In the genomic region with DNA sequence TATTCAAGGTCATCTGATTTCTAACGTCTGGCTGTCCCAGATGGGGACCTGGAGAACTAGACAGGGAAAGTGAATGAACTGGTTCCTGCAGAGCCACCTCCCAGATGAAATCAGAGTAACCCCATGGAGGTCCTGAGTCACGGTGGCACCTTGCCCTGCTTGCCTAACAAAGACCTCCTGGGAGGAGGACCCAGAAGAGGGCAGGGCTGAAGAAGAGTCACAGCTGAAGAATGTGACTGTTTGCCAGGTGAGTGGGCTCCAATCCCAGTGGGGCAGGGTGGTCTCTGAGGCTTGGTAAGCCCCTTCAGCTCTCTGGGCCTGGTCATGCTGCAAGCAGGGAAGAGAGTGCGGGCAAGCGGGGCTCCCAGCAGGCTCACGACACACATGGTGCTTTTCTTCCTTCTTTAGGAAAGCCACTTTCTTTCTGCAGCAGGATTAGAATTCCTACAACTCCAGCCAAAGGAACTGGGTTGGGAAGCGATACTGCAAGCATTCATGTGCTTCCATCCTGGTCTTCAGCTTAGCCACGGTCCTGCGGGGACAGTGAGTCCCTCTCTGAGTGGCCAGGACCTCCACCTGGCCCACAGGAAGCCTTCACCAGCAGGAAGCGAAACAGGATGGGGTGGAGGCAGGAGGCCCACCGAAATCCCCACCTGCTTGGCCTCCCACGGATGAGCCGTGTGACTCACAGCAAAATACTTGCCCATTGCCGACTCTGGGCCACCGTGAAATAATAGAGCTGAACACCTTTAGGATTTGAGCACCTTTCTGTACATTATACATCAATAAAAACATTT, we compare ENCODE assay signal across 13 cellular contexts. TPM values are rescaled to one million over a fixed set of nuclear protein-coding genes. Genes with fewer than 3 reads are reported as not detected.
A peak's percentile ranks its signal among the peaks of the same experiment; 100 is the strongest.
DNase-seq lines count a peak whose midpoint lies in the region; ATAC-seq, FAIRE-seq and TF ChIP-seq lines count a peak whose summit lies in the region.
"Had no signal": no experiment of that assay in that cellular context is flagged by ENCODE, and none has a peak within 500 bp of the region (broad histone marks: within the 10 kb centered on the region; RNA-seq: fewer than 3 reads in every experiment).

No MANE protein-coding gene starts in this region.

- CTCF ChIA-PET in HepG2 (lab: Yijun Ruan, JAX; ENCODE audit: low intra/inter-chr PET ratio, low total read pairs) = no interaction called here
- CTCF ChIA-PET in PC-3 (lab: Charles Lee) = no interaction called here

- H3K27ac ChIP-seq in HepG2 (ENCODE audit: extremely low read length, insufficient read depth, low read length) = no peak overlapping the region
- no peak overlapping the region for H3K27ac ChIP-seq in right lobe of liver
- peak overlapping the region; percentile 99 for H3K27ac ChIP-seq in PC-3 (ENCODE audit: low read length)
- H3K27ac ChIP-seq in lower lobe of right lung = no peak overlapping the region
- H3K27ac ChIP-seq: brain microvascular endothelial cell, upper lobe of left lung had no signal

- no peak for ATAC-seq in HepG2
- no peak for ATAC-seq in right lobe of liver
- ATAC-seq in PC-3 = peak; percentile 71
- no peak for ATAC-seq in lower lobe of right lung
- ATAC-seq in GM21786 (IDR thresholded peaks at IDR 0.05; ENCODE audit: unreplicated experiment) = no peak
- ATAC-seq: naive thymus-derived CD4-positive, alpha-beta T cell had no signal

- in situ Hi-C loops in HepG2 (cut with HindIII; ENCODE audit: extremely low pct_ligation_motif_present, low pct_unique_long_range_greater_than_20kb) = no loop called here

- H3K27me3 ChIP-seq in HepG2 (ENCODE audit: control insufficient read depth in 1 of 2, insufficient read depth in 2 of 2, low read length in 2 of 2) (peaks cover 11 to 26% of the 10 kb centered on the region in 2 experiments), right lobe of liver (no peaks in the 10 kb centered on the region), PC-3 (ENCODE audit: low read length) (no peaks in the 10 kb centered on the region), lower lobe of right lung (ENCODE audit: low read depth) (peaks cover 5% of the 10 kb centered on the region)
- H3K27me3 ChIP-seq: brain microvascular endothelial cell had no signal

- H3K9me2 ChIP-seq in PC-3 (replicated peaks; ENCODE audit: low read length) = no peaks in the 10 kb centered on the region

- FAIRE-seq in HepG2 (lab: Jason Lieb, UNC) = no peak

- H3K4me3 Mint-ChIP-seq in progenitor cell of endocrine pancreas (ENCODE audit: low read depth) = no peak overlapping the region
- H3K4me3 Mint-ChIP-seq: naive thymus-derived CD4-positive, alpha-beta T cell had no signal

- peaks cover 9% of the 10 kb centered on the region for H3F3A ChIP-seq in PC-3 (ENCODE audit: low read length, unreplicated experiment)

- no peak for DNase-seq in HepG2 (ENCODE audit: low spot score)
- DNase-seq in right lobe of liver = no peak
- DNase-seq in PC-3 = peak; percentile 96
- peak; percentile 71 for DNase-seq in fibroblast of the aortic adventitia (ENCODE audit: low read depth)
- DNase-seq in COLO668 (lab: John Stamatoyannopoulos, UW; ENCODE audit: unreplicated experiment) = no peak
- DNase-seq in lower lobe of right lung = no peak
- DNase-seq in progenitor cell of endocrine pancreas (ENCODE audit: low spot score, unreplicated experiment) = no peak
- DNase-seq: brain microvascular endothelial cell; naive thymus-derived CD4-positive, alpha-beta T cell; NCI-H446; stimulated activated CD4-positive, alpha-beta T cell treated with anti-CD3 and anti-CD28 coated beads, Interleukin-4, amount 100 ng/mL, for 24 hours; upper lobe of left lung had no signal

- 55% methylated on average over 13 of the region's 14 CpGs for WGBS in HepG2 (ENCODE audit: low lambda C conversion rate)
- 64% methylated on average over 8 of the region's 14 CpGs for WGBS in right lobe of liver (ENCODE audit: insufficient coverage, low coverage, low lambda C conversion rate, missing lambda C conversion rate)

- no peak overlapping the region for H3K27ac Mint-ChIP-seq in progenitor cell of endocrine pancreas
- H3K27ac Mint-ChIP-seq: naive thymus-derived CD4-positive, alpha-beta T cell had no signal

- no peak for TF ChIP-seq RAD21 in HepG2 (CRISPR knock-in tag; IDR thresholded peaks at IDR 0.05)

- TF ChIP-seq CTCF in HepG2 (CRISPR knock-in tag; IDR thresholded peaks at IDR 0.05) (no peak), right lobe of liver (IDR thresholded peaks at IDR 0.05) (no peak), PC-3 (conservative IDR thresholded peaks at IDR 0.05; ENCODE audit: low read depth, low read length) (no peak), fibroblast of the aortic adventitia (IDR thresholded peaks at IDR 0.05; ENCODE audit: insufficient read depth, low read length) (no peak), lower lobe of right lung (IDR thresholded peaks at IDR 0.05) (no peak), progenitor cell of endocrine pancreas (IDR thresholded peaks at IDR 0.05; ENCODE audit: unreplicated experiment) (no peak)

- H4K20me1 ChIP-seq in HepG2 (ENCODE audit: insufficient read depth, low read length) (no peaks in the 10 kb centered on the region), PC-3 (ENCODE audit: low read length) (no peaks in the 10 kb centered on the region)

- H3K9me3 ChIP-seq in HepG2 (ENCODE audit: low read length) (no peaks in the 10 kb centered on the region), right lobe of liver (no peaks in the 10 kb centered on the region), PC-3 (ENCODE audit: low read length) (no peaks in the 10 kb centered on the region), lower lobe of right lung (no peaks in the 10 kb centered on the region)
- H3K9me3 ChIP-seq: upper lobe of left lung had no signal

- intact Hi-C loops in HepG2 (cut with micrococcal nuclease; ENCODE audit: unreplicated experiment) = loop anchor here (5.0 kb wide), 1 partner anchor 909 kb away; no protein-coding TSS in a partner anchor
- intact Hi-C loops in right lobe of liver (cut with DNase I) = no loop called here
- intact Hi-C loops in PC-3 (cut with micrococcal nuclease) = loop anchor here (1.0 kb wide), 1 partner anchor 26 kb away; no protein-coding TSS in a partner anchor
- intact Hi-C loops in lower lobe of right lung (cut with DNase I) = no loop called here

- H2AFZ ChIP-seq in HepG2 (ENCODE audit: low read length) (no peak overlapping the region), PC-3 (ENCODE audit: low read length) (peak overlapping the region; percentile 63)

- peaks cover 47% of the 10 kb centered on the region for H3K27me3 Mint-ChIP-seq in progenitor cell of endocrine pancreas

- H3K4me3 ChIP-seq in HepG2 (replicated peaks in 1 of 3; ENCODE audit: insufficient read depth in 1 of 3, low read depth in 2 of 3, low read length in 3 of 3) (no peak overlapping the region), right lobe of liver (no peak overlapping the region), PC-3 (ENCODE audit: low read length) (peak overlapping the region; percentile 54), fibroblast of the aortic adventitia (ENCODE audit: low read depth, low read length) (no peak overlapping the region), lower lobe of right lung (no peak overlapping the region)
- H3K4me3 ChIP-seq: upper lobe of left lung had no signal

- BruUV-seq in HepG2 (replicated peaks; lab: Mats Ljungman, UMichigan) (no TSS peak), PC-3 (replicated peaks; lab: Mats Ljungman, UMichigan) (no TSS peak)

- no peaks in the 10 kb centered on the region for H3K79me2 ChIP-seq in HepG2 (ENCODE audit: insufficient read depth, low read length)
- peaks cover 66% of the 10 kb centered on the region for H3K79me2 ChIP-seq in PC-3 (ENCODE audit: low read length)

- H3K9ac ChIP-seq in HepG2 (ENCODE audit: insufficient read depth, low read depth, low read length) = no peak overlapping the region
- H3K9ac ChIP-seq in PC-3 (ENCODE audit: low read length) = peak overlapping the region; percentile 77

- POLR2A ChIA-PET in HepG2 (lab: Yijun Ruan, JAX) = no interaction called here
- POLR2A ChIA-PET in PC-3 (lab: Charles Lee; ENCODE audit: unreplicated experiment) = no interaction called here

- no peaks in the 10 kb centered on the region for H3K9me3 Mint-ChIP-seq in progenitor cell of endocrine pancreas (ENCODE audit: low read depth)
- H3K9me3 Mint-ChIP-seq: naive thymus-derived CD4-positive, alpha-beta T cell had no signal

- no peaks in the 10 kb centered on the region for H3K36me3 Mint-ChIP-seq in progenitor cell of endocrine pancreas (ENCODE audit: insufficient read depth)
- H3K36me3 Mint-ChIP-seq: naive thymus-derived CD4-positive, alpha-beta T cell had no signal

- peaks cover 3% of the 10 kb centered on the region for H3K4me1 Mint-ChIP-seq in progenitor cell of endocrine pancreas (ENCODE audit: low read depth)

- TF ChIP-seq EP300 in HepG2 (IDR thresholded peaks at IDR 0.05; ENCODE audit: low read depth in 2 of 2, low read length in 2 of 2) = no peak
- TF ChIP-seq EP300 in HepG2 (CRISPR knock-in tag; IDR thresholded peaks at IDR 0.05; ENCODE audit: borderline replicate concordance) = no peak

- H3K4me2 ChIP-seq in HepG2 (ENCODE audit: low read depth, low read length) (no peak overlapping the region), PC-3 (ENCODE audit: low read length) (peak overlapping the region; percentile 82)

- H3K4me1 ChIP-seq in HepG2 (ENCODE audit: insufficient read depth, low read length) (0 out of 2 replicates have a peak, but pooled peaks cover 11% of the 10 kb centered on the region), right lobe of liver (peaks cover 0 to 13% (median 0%) of the 10 kb centered on the region in 4 donors), PC-3 (ENCODE audit: insufficient read depth, low read length) (peaks cover 40% of the 10 kb centered on the region), lower lobe of right lung (peaks cover 17% of the 10 kb centered on the region)

- H3K36me3 ChIP-seq in HepG2 (replicated peaks in 1 of 2; ENCODE audit: control insufficient read depth in 1 of 2, insufficient read depth in 2 of 2, low read length in 2 of 2) (no peaks in the 10 kb centered on the region), right lobe of liver (no peaks in the 10 kb centered on the region), PC-3 (ENCODE audit: low read depth, low read length) (peaks cover 7% of the 10 kb centered on the region; the same call in 1 of the 2 replicates), lower lobe of right lung (no peaks in the 10 kb centered on the region)
- H3K36me3 ChIP-seq: brain microvascular endothelial cell, upper lobe of left lung had no signal

- TF ChIP-seq POLR2A in HepG2 (IDR thresholded peaks at IDR 0.05; ENCODE audit: insufficient read depth in 1 of 2, low read depth in 2 of 2, low read length in 2 of 2) (no peak), right lobe of liver (IDR thresholded peaks at IDR 0.05) (no peak)

RNA-seq across cellular contexts. Expression of gene C16orf74, which starts 4.3 kb away (rescaled TPM):
- total RNA-seq in HepG2 (2016; rRNA removed; fragmentation: Illumina TruSeq; extraction: Trizol) = 0.13 TPM in 1 of 2 replicates, not detected in the other
- 0.35 TPM in 1 of 2 replicates, not detected in the other for total RNA-seq in HepG2 (2016; cell fraction: cytosol; rRNA removed; fragmentation: Illumina TruSeq; extraction: Trizol; ENCODE audit: low read depth)
- total RNA-seq in HepG2 (2016; cell fraction: insoluble cytoplasmic fraction; rRNA removed; fragmentation: Illumina TruSeq; extraction: Trizol) = not detected in 2 replicates
- total RNA-seq in HepG2 (2016; cell fraction: membrane; rRNA removed; fragmentation: Illumina TruSeq; extraction: Trizol) = not detected in 2 replicates
- not detected in 2 replicates for total RNA-seq in HepG2 (2016; cell fraction: nucleus; rRNA removed; fragmentation: Illumina TruSeq; extraction: Trizol)
- polyA plus RNA-seq in HepG2 (2011; rRNA removed) = 0.26 and 0.29 TPM in 2 replicates
- polyA plus RNA-seq in HepG2 (2011; cell fraction: cytosol; rRNA removed) = 0.13 and 0.28 TPM in 2 replicates
- 0.16 and 0.37 TPM in 2 replicates for polyA plus RNA-seq in HepG2 (2011; cell fraction: nucleus; rRNA removed)
- polyA plus RNA-seq in HepG2 (2012) = not detected in 2 replicates
- polyA plus RNA-seq in HepG2 (2016; cell fraction: cytosol; fragmentation: Illumina TruSeq; extraction: Trizol; ENCODE audit: low read depth) = 0.35 and 0.65 TPM in 2 replicates
- not detected in 2 replicates for polyA plus RNA-seq in HepG2 (2016; cell fraction: insoluble cytoplasmic fraction; fragmentation: Illumina TruSeq; extraction: Trizol; ENCODE audit: low read depth)
- 0.33 TPM in 1 of 2 replicates, not detected in the other for polyA plus RNA-seq in HepG2 (2016; cell fraction: membrane; fragmentation: Illumina TruSeq; extraction: Trizol; ENCODE audit: low read depth)
- not detected in 2 replicates for polyA plus RNA-seq in HepG2 (2016; cell fraction: nucleus; fragmentation: Illumina TruSeq; extraction: Trizol; ENCODE audit: insufficient read depth, low read depth)
- 0.44 and 7.8 TPM in 2 replicates for polyA minus RNA-seq in HepG2 (2011; rRNA and poly(A)+ RNA removed; ENCODE audit: low replicate concordance)
- not detected in 2 replicates for polyA minus RNA-seq in HepG2 (2011; cell fraction: cytosol; rRNA and poly(A)+ RNA removed)
- polyA minus RNA-seq in HepG2 (2011; cell fraction: nucleus; rRNA and poly(A)+ RNA removed) = not detected in 2 replicates
- under 1 TPM in 4 of 6 experiments, not detected in 2; 0.31 to 0.98 (median 0.70) TPM for total RNA-seq in right lobe of liver
- total RNA-seq in PC-3 (2014; rRNA removed) = 64.6 and 71.0 TPM in 2 replicates
- total RNA-seq in fibroblast of the aortic adventitia (ENCODE audit: low replicate concordance) = 0.81 and 12.0 TPM in 2 replicates
- total RNA-seq in lower lobe of right lung = 1.5 TPM
- 0.42 and 0.65 TPM in 2 replicates for total RNA-seq in progenitor cell of endocrine pancreas

RNA-seq across cellular contexts. Expression of gene EMC8, which starts 52.7 kb away (rescaled TPM):
- total RNA-seq in HepG2 (2016; rRNA removed; fragmentation: Illumina TruSeq; extraction: Trizol) (47.6 and 55.0 TPM in 2 replicates), right lobe of liver (10 to 100 TPM in 5 of 6 experiments, 1 to 10 TPM in 1; 9.2 to 22.4 (median 12.1) TPM), PC-3 (2014; rRNA removed) (42.6 and 46.1 TPM in 2 replicates), fibroblast of the aortic adventitia (ENCODE audit: low replicate concordance) (18.6 and 23.8 TPM in 2 replicates), lower lobe of right lung (21.9 TPM), progenitor cell of endocrine pancreas (45.2 and 48.7 TPM in 2 replicates)
- total RNA-seq in HepG2 (2016; cell fraction: cytosol; rRNA removed; fragmentation: Illumina TruSeq; extraction: Trizol; ENCODE audit: low read depth) = 56.6 and 69.3 TPM in 2 replicates
- total RNA-seq in HepG2 (2016; cell fraction: insoluble cytoplasmic fraction; rRNA removed; fragmentation: Illumina TruSeq; extraction: Trizol) = 42.9 and 52.9 TPM in 2 replicates
- total RNA-seq in HepG2 (2016; cell fraction: membrane; rRNA removed; fragmentation: Illumina TruSeq; extraction: Trizol) = 53.7 and 67.6 TPM in 2 replicates
- 34.0 and 36.1 TPM in 2 replicates for total RNA-seq in HepG2 (2016; cell fraction: nucleus; rRNA removed; fragmentation: Illumina TruSeq; extraction: Trizol)
- 71.6 and 76.0 TPM in 2 replicates for polyA plus RNA-seq in HepG2 (2011; rRNA removed)
- polyA plus RNA-seq in HepG2 (2011; cell fraction: cytosol; rRNA removed) = 60.8 and 68.0 TPM in 2 replicates
- polyA plus RNA-seq in HepG2 (2011; cell fraction: nucleus; rRNA removed) = 45.9 and 50.4 TPM in 2 replicates
- polyA plus RNA-seq in HepG2 (2012) = 29.9 and 30.5 TPM in 2 replicates
- 65.3 and 83.6 TPM in 2 replicates for polyA plus RNA-seq in HepG2 (2016; cell fraction: cytosol; fragmentation: Illumina TruSeq; extraction: Trizol; ENCODE audit: low read depth)
- polyA plus RNA-seq in HepG2 (2016; cell fraction: insoluble cytoplasmic fraction; fragmentation: Illumina TruSeq; extraction: Trizol; ENCODE audit: low read depth) = 58.1 and 66.0 TPM in 2 replicates
- polyA plus RNA-seq in HepG2 (2016; cell fraction: membrane; fragmentation: Illumina TruSeq; extraction: Trizol; ENCODE audit: low read depth) = 59.1 and 73.6 TPM in 2 replicates
- 69.1 and 78.6 TPM in 2 replicates for polyA plus RNA-seq in HepG2 (2016; cell fraction: nucleus; fragmentation: Illumina TruSeq; extraction: Trizol; ENCODE audit: insufficient read depth, low read depth)
- polyA minus RNA-seq in HepG2 (2011; rRNA and poly(A)+ RNA removed; ENCODE audit: low replicate concordance) = 61.8 and 82.3 TPM in 2 replicates
- polyA minus RNA-seq in HepG2 (2011; cell fraction: cytosol; rRNA and poly(A)+ RNA removed) = 27.0 and 43.3 TPM in 2 replicates
- 44.0 and 45.6 TPM in 2 replicates for polyA minus RNA-seq in HepG2 (2011; cell fraction: nucleus; rRNA and poly(A)+ RNA removed)

RNA-seq across cellular contexts. Expression of gene COX4I1, which starts 52.9 kb away (rescaled TPM):
- total RNA-seq in HepG2 (2016; rRNA removed; fragmentation: Illumina TruSeq; extraction: Trizol) = 631 and 658 TPM in 2 replicates
- total RNA-seq in HepG2 (2016; cell fraction: cytosol; rRNA removed; fragmentation: Illumina TruSeq; extraction: Trizol; ENCODE audit: low read depth) = 381 and 407 TPM in 2 replicates
- total RNA-seq in HepG2 (2016; cell fraction: insoluble cytoplasmic fraction; rRNA removed; fragmentation: Illumina TruSeq; extraction: Trizol) = 648 and 655 TPM in 2 replicates
- total RNA-seq in HepG2 (2016; cell fraction: membrane; rRNA removed; fragmentation: Illumina TruSeq; extraction: Trizol) = 496 and 528 TPM in 2 replicates
- 310 and 337 TPM in 2 replicates for total RNA-seq in HepG2 (2016; cell fraction: nucleus; rRNA removed; fragmentation: Illumina TruSeq; extraction: Trizol)
- 838 and 902 TPM in 2 replicates for polyA plus RNA-seq in HepG2 (2011; rRNA removed)
- polyA plus RNA-seq in HepG2 (2011; cell fraction: cytosol; rRNA removed) = 1,053 and 1,212 TPM in 2 replicates
- polyA plus RNA-seq in HepG2 (2011; cell fraction: nucleus; rRNA removed) = 388 and 389 TPM in 2 replicates
- 443 and 505 TPM in 2 replicates for polyA plus RNA-seq in HepG2 (2012)
- polyA plus RNA-seq in HepG2 (2016; cell fraction: cytosol; fragmentation: Illumina TruSeq; extraction: Trizol; ENCODE audit: low read depth) = 414 and 464 TPM in 2 replicates
- polyA plus RNA-seq in HepG2 (2016; cell fraction: insoluble cytoplasmic fraction; fragmentation: Illumina TruSeq; extraction: Trizol; ENCODE audit: low read depth) = 675 and 705 TPM in 2 replicates
- polyA plus RNA-seq in HepG2 (2016; cell fraction: membrane; fragmentation: Illumina TruSeq; extraction: Trizol; ENCODE audit: low read depth) = 456 and 498 TPM in 2 replicates
- 604 and 614 TPM in 2 replicates for polyA plus RNA-seq in HepG2 (2016; cell fraction: nucleus; fragmentation: Illumina TruSeq; extraction: Trizol; ENCODE audit: insufficient read depth, low read depth)
- 364 and 524 TPM in 2 replicates for polyA minus RNA-seq in HepG2 (2011; rRNA and poly(A)+ RNA removed; ENCODE audit: low replicate concordance)
- 143 and 144 TPM in 2 replicates for polyA minus RNA-seq in HepG2 (2011; cell fraction: cytosol; rRNA and poly(A)+ RNA removed)
- polyA minus RNA-seq in HepG2 (2011; cell fraction: nucleus; rRNA and poly(A)+ RNA removed) = 99.5 and 129 TPM in 2 replicates
- 100 to 1,000 TPM; 247 to 417 (median 303) TPM for total RNA-seq in right lobe of liver
- total RNA-seq in PC-3 (2014; rRNA removed) = 539 and 598 TPM in 2 replicates
- total RNA-seq in fibroblast of the aortic adventitia (ENCODE audit: low replicate concordance) = 348 and 421 TPM in 2 replicates
- 391 TPM for total RNA-seq in lower lobe of right lung
- total RNA-seq in progenitor cell of endocrine pancreas = 466 and 513 TPM in 2 replicates

RNA-seq across cellular contexts. Expression of gene GINS2, which starts 57.9 kb away (rescaled TPM):
- total RNA-seq in HepG2 (2016; rRNA removed; fragmentation: Illumina TruSeq; extraction: Trizol) (48.3 and 61.7 TPM in 2 replicates), right lobe of liver (1 to 10 TPM in 4 of 6 experiments, under 1 TPM in 2; 0.49 to 4.7 (median 1.3) TPM), PC-3 (2014; rRNA removed) (24.8 and 28.7 TPM in 2 replicates), fibroblast of the aortic adventitia (ENCODE audit: low replicate concordance) (0.08 and 19.1 TPM in 2 replicates), lower lobe of right lung (1.1 TPM), progenitor cell of endocrine pancreas (20.9 and 22.3 TPM in 2 replicates)
- total RNA-seq in HepG2 (2016; cell fraction: cytosol; rRNA removed; fragmentation: Illumina TruSeq; extraction: Trizol; ENCODE audit: low read depth) = 23.8 and 27.0 TPM in 2 replicates
- 48.0 and 66.5 TPM in 2 replicates for total RNA-seq in HepG2 (2016; cell fraction: insoluble cytoplasmic fraction; rRNA removed; fragmentation: Illumina TruSeq; extraction: Trizol)
- 37.7 and 42.3 TPM in 2 replicates for total RNA-seq in HepG2 (2016; cell fraction: membrane; rRNA removed; fragmentation: Illumina TruSeq; extraction: Trizol)
- 23.1 and 24.3 TPM in 2 replicates for total RNA-seq in HepG2 (2016; cell fraction: nucleus; rRNA removed; fragmentation: Illumina TruSeq; extraction: Trizol)
- polyA plus RNA-seq in HepG2 (2011; rRNA removed) = 7.7 and 10.6 TPM in 2 replicates
- polyA plus RNA-seq in HepG2 (2011; cell fraction: cytosol; rRNA removed) = 8.9 and 11.0 TPM in 2 replicates
- 3.9 and 4.5 TPM in 2 replicates for polyA plus RNA-seq in HepG2 (2011; cell fraction: nucleus; rRNA removed)
- polyA plus RNA-seq in HepG2 (2012) = 5.7 and 16.9 TPM in 2 replicates
- 28.1 and 34.5 TPM in 2 replicates for polyA plus RNA-seq in HepG2 (2016; cell fraction: cytosol; fragmentation: Illumina TruSeq; extraction: Trizol; ENCODE audit: low read depth)
- 76.0 and 95.5 TPM in 2 replicates for polyA plus RNA-seq in HepG2 (2016; cell fraction: insoluble cytoplasmic fraction; fragmentation: Illumina TruSeq; extraction: Trizol; ENCODE audit: low read depth)
- polyA plus RNA-seq in HepG2 (2016; cell fraction: membrane; fragmentation: Illumina TruSeq; extraction: Trizol; ENCODE audit: low read depth) = 36.4 and 39.0 TPM in 2 replicates
- 38.9 and 39.5 TPM in 2 replicates for polyA plus RNA-seq in HepG2 (2016; cell fraction: nucleus; fragmentation: Illumina TruSeq; extraction: Trizol; ENCODE audit: insufficient read depth, low read depth)
- 7.2 and 33.6 TPM in 2 replicates for polyA minus RNA-seq in HepG2 (2011; rRNA and poly(A)+ RNA removed; ENCODE audit: low replicate concordance)
- 3.9 and 4.1 TPM in 2 replicates for polyA minus RNA-seq in HepG2 (2011; cell fraction: cytosol; rRNA and poly(A)+ RNA removed)
- 4.7 and 6.2 TPM in 2 replicates for polyA minus RNA-seq in HepG2 (2011; cell fraction: nucleus; rRNA and poly(A)+ RNA removed)

Comparison
In these comparisons a context has a peak if more than half of its experiments do, and no peak if none do; other contexts are left out.
1. intact Hi-C loops: an anchor here in HepG2 (5.0 kb wide) and PC-3 (1.0 kb wide); none called in right lobe of liver and lower lobe of right lung.
2. DNase-seq: peak in PC-3 (single experiment) and fibroblast of the aortic adventitia (single experiment); none in HepG2 (single experiment), right lobe of liver (0 of 3), COLO668 (single experiment), lower lobe of right lung (single experiment) and progenitor cell of endocrine pancreas (single experiment).